ENCODE assay signal across 1 cellular context in genomic region chr13:20903164-20903475, GRCh38.
TF ChIP-seq lines count a peak whose summit lies in the region.

No MANE protein-coding gene starts in this region.

TF ChIP-seq in GM23338, 12 proteins besides CTCF, POLR2A, EP300 and RAD21 (continued from another document):
- no peak for TF ChIP-seq ZNF462 (CRISPR knock-in tag; IDR thresholded peaks at IDR 0.05)
